Comparison of ENCODE assay signal across 1 cellular context in genomic region chr7:129779602-129780256, GRCh38.
TF ChIP-seq lines count a peak whose summit lies in the region.

No MANE protein-coding gene starts in this region.

TF ChIP-seq in HEK293, 187 proteins besides CTCF, POLR2A, EP300 and RAD21 (continued from another document):
- no peak for TF ChIP-seq ATF2 (tag by site-specific recombination; IDR thresholded peaks at IDR 0.05; ENCODE audit: low read depth)
- TF ChIP-seq ZNF138 (tag by site-specific recombination; IDR thresholded peaks at IDR 0.05; ENCODE audit: borderline replicate concordance), result no peak
- TF ChIP-seq ZNF600 (tag by site-specific recombination; IDR thresholded peaks at IDR 0.05), result no peak
- no peak for TF ChIP-seq ZNF544 (tag by site-specific recombination; IDR thresholded peaks at IDR 0.05)
- no peak for TF ChIP-seq ZNF626 (tag by site-specific recombination; IDR thresholded peaks at IDR 0.05)
- no peak for TF ChIP-seq ZNF239 (tag by site-specific recombination; IDR thresholded peaks at IDR 0.05)
- TF ChIP-seq MZF1 (tag by site-specific recombination; IDR thresholded peaks at IDR 0.05; ENCODE audit: borderline replicate concordance), result no peak; the same call in 1 of the 2 replicates
- no peak for TF ChIP-seq ZBTB1 (tag by site-specific recombination; IDR thresholded peaks at IDR 0.05)
- TF ChIP-seq ZXDB (tag by site-specific recombination; IDR thresholded peaks at IDR 0.05), result no peak
- TF ChIP-seq ZNF791 (tag by site-specific recombination; IDR thresholded peaks at IDR 0.05), result no peak
- TF ChIP-seq ZNF114 (tag by site-specific recombination; IDR thresholded peaks at IDR 0.05), result no peak
- no peak for TF ChIP-seq ZNF37A (tag by site-specific recombination; IDR thresholded peaks at IDR 0.05)
- TF ChIP-seq ZNF16 (tag by site-specific recombination; IDR thresholded peaks at IDR 0.05; ENCODE audit: low read depth), result no peak
- no peak for TF ChIP-seq HOXA7 (CRISPR knock-in tag; IDR thresholded peaks at IDR 0.05; ENCODE audit: borderline replicate concordance)
- TF ChIP-seq GLIS2 (tag by site-specific recombination; IDR thresholded peaks at IDR 0.05), result peak; percentile 75
- TF ChIP-seq ZNF341 (tag by site-specific recombination; IDR thresholded peaks at IDR 0.05; ENCODE audit: low read depth), result 0 out of 2 replicates have a peak, but pooled peaks have one; percentile 17
- TF ChIP-seq MEIS1 (CRISPR knock-in tag; IDR thresholded peaks at IDR 0.05; ENCODE audit: borderline replicate concordance), result no peak
- no peak for TF ChIP-seq ZNF530 (tag by site-specific recombination; IDR thresholded peaks at IDR 0.05; ENCODE audit: low read depth)
- no peak for TF ChIP-seq ZNF510 (tag by site-specific recombination; IDR thresholded peaks at IDR 0.05; ENCODE audit: insufficient replicate concordance)
- TF ChIP-seq ZNF416 (tag by site-specific recombination; IDR thresholded peaks at IDR 0.05), result no peak
- TF ChIP-seq ZNF23 (tag by site-specific recombination; IDR thresholded peaks at IDR 0.05; ENCODE audit: borderline replicate concordance), result no peak
- no peak for TF ChIP-seq ZNF48 (tag by site-specific recombination; IDR thresholded peaks at IDR 0.05)
- TF ChIP-seq, protein P1, sequence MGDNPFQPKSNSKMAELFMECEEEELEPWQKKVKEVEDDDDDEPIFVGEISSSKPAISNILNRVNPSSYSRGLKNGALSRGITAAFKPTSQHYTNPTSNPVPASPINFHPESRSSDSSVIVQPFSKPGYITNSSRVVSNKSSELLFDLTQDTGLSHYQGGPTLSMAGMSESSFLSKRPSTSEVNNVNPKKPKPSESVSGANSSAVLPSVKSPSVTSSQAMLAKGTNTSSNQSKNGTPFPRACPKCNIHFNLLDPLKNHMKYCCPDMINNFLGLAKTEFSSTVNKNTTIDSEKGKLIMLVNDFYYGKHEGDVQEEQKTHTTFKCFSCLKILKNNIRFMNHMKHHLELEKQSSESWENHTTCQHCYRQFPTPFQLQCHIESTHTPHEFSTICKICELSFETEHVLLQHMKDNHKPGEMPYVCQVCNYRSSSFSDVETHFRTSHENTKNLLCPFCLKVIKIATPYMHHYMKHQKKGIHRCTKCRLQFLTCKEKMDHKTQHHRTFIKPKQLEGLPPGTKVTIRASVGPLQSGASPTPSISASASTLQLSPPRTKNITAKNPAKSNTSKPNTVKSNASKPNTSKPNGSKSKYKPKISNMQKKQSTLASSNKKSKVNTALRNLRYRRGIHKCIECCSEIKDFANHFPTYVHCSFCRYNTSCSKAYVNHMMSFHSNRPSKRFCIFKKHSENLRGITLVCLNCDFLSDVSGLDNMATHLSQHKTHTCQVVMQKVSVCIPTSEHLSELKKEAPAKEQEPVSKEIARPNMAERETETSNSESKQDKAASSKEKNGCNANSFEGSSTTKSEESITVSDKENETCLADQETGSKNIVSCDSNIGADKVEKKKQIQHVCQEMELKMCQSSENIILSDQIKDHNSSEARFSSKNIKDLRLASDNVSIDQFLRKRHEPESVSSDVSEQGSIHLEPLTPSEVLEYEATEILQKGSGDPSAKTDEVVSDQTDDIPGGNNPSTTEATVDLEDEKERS (tag by site-specific recombination; IDR thresholded peaks at IDR 0.05), result no peak
- peak; percentile 37; the same call in 1 of the 2 replicates for TF ChIP-seq ZNF76 (tag by site-specific recombination; IDR thresholded peaks at IDR 0.05; ENCODE audit: borderline replicate concordance, low read depth)
- no peak for TF ChIP-seq ZNF366 (tag by site-specific recombination; conservative IDR thresholded peaks at IDR 0.05)
- TF ChIP-seq RBAK (tag by site-specific recombination; IDR thresholded peaks at IDR 0.05), result no peak
- TF ChIP-seq, protein P2, sequence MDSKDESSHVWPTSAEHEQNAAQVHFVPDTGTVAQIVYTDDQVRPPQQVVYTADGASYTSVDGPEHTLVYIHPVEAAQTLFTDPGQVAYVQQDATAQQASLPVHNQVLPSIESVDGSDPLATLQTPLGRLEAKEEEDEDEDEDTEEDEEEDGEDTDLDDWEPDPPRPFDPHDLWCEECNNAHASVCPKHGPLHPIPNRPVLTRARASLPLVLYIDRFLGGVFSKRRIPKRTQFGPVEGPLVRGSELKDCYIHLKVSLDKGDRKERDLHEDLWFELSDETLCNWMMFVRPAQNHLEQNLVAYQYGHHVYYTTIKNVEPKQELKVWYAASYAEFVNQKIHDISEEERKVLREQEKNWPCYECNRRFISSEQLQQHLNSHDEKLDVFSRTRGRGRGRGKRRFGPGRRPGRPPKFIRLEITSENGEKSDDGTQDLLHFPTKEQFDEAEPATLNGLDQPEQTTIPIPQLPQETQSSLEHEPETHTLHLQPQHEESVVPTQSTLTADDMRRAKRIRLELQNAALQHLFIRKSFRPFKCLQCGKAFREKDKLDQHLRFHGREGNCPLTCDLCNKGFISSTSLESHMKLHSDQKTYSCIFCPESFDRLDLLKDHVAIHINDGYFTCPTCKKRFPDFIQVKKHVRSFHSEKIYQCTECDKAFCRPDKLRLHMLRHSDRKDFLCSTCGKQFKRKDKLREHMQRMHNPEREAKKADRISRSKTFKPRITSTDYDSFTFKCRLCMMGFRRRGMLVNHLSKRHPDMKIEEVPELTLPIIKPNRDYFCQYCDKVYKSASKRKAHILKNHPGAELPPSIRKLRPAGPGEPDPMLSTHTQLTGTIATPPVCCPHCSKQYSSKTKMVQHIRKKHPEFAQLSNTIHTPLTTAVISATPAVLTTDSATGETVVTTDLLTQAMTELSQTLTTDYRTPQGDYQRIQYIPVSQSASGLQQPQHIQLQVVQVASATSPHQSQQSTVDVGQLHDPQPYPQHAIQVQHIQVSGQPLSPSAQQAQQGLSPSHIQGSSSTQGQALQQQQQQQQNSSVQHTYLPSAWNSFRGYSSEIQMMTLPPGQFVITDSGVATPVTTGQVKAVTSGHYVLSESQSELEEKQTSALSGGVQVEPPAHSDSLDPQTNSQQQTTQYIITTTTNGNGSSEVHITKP (tag by site-specific recombination; IDR thresholded peaks at IDR 0.05), result no peak
- TF ChIP-seq, protein P3, sequence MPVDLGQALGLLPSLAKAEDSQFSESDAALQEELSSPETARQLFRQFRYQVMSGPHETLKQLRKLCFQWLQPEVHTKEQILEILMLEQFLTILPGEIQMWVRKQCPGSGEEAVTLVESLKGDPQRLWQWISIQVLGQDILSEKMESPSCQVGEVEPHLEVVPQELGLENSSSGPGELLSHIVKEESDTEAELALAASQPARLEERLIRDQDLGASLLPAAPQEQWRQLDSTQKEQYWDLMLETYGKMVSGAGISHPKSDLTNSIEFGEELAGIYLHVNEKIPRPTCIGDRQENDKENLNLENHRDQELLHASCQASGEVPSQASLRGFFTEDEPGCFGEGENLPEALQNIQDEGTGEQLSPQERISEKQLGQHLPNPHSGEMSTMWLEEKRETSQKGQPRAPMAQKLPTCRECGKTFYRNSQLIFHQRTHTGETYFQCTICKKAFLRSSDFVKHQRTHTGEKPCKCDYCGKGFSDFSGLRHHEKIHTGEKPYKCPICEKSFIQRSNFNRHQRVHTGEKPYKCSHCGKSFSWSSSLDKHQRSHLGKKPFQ (tag by site-specific recombination; IDR thresholded peaks at IDR 0.05), result no peak
- TF ChIP-seq SP3 (tag by site-specific recombination; IDR thresholded peaks at IDR 0.05), result no peak
- no peak for TF ChIP-seq ZNF121 (tag by site-specific recombination; IDR thresholded peaks at IDR 0.05)
- TF ChIP-seq GLI4 (tag by site-specific recombination; IDR thresholded peaks at IDR 0.05), result no peak
TF ChIP-seq in HEK293: peak in this region for 24.
